Comparison of ENCODE assay signal across 4 cellular contexts in the genomic region with DNA sequence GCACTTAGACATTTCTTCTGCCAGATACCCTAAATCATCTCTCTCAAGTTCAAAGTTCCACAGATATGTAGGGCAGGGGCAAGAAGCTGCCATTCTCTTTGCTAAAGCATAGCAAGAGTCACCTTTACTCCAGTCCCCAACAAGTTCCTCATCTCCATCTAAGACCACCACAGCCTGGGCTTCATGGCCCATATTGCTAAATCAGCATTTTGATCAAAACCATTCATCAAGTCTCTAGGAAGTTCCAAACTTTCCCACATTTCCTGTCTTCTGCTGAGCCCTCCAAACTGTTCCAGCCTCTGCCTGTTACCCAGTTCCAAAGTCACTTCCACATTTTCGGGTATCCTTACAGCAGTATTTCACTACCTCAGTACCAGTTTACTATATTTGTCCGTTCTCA. TPM values are rescaled to one million over a fixed set of nuclear protein-coding genes. Genes with fewer than 3 reads are reported as not detected.
A peak's percentile ranks its signal among the peaks of the same experiment; 100 is the strongest.
DNase-seq lines count a peak whose midpoint lies in the region; ATAC-seq, FAIRE-seq and TF ChIP-seq lines count a peak whose summit lies in the region.
"Not testable (repeated sequence)": the region's sequence is repeated elsewhere in the genome, so short reads cannot be mapped to it uniquely, and the experiment has no call there.

No MANE protein-coding gene starts in this region.

- not testable (repeated sequence) for H3K79me2 ChIP-seq in K562 (ENCODE audit: control insufficient read depth, insufficient read depth, low read length)

- not testable (repeated sequence) for H3K4me1 ChIP-seq in A549; K562 (replicated peaks in 1 of 2; ENCODE audit: control insufficient read depth in 2 of 2, insufficient read depth in 2 of 2, low read length in 2 of 2)

- not testable (repeated sequence) for H3K36me3 ChIP-seq in K562 (ENCODE audit: control insufficient read depth, insufficient read depth, low read length)

- not testable (repeated sequence) for H3K4me1 Mint-ChIP-seq in endothelial cell (ENCODE audit: unreplicated experiment)

- not testable (repeated sequence) for TF ChIP-seq RAD21 in A549 (conservative IDR thresholded peaks at IDR 0.05 in 1 of 2, IDR thresholded peaks at IDR 0.05 in 1 of 2); K562 (CRISPR knock-in tag; conservative IDR thresholded peaks at IDR 0.05 in 1 of 2, IDR thresholded peaks at IDR 0.05 in 1 of 2)

- CTCF ChIA-PET in A549 (lab: Yijun Ruan, JAX); K562 (lab: Yijun Ruan, JAX; ENCODE audit: low intra/inter-chr PET ratio): not testable (repeated sequence)

- TF ChIP-seq EP300 in A549 (IDR thresholded peaks at IDR 0.05); K562 (IDR thresholded peaks at IDR 0.05; ENCODE audit: low read length): not testable (repeated sequence)

- POLR2A ChIA-PET in A549 (lab: Yijun Ruan, JAX); K562 (lab: Yijun Ruan, JAX): not testable (repeated sequence)

- in situ Hi-C loops in K562 (cut with MboI), result not testable (repeated sequence)

- H3K36me3 Mint-ChIP-seq in endothelial cell (ENCODE audit: low read depth, unreplicated experiment), result peaks cover 96% of the 10 kb centered on the region

- not testable (repeated sequence) for H3K27me3 ChIP-seq in K562 (ENCODE audit: control insufficient read depth in 2 of 2, insufficient read depth in 2 of 2, low read length in 2 of 2)

- DNase-seq in A549 (ENCODE audit: low read depth in 1 of 2, low spot score in 1 of 2); K562 (ENCODE audit: extremely low read depth in 1 of 4, low spot score in 3 of 4); endothelial cell (ENCODE audit: low spot score): not testable (repeated sequence)
- peak; percentile 12 for DNase-seq in mesenteric fat pad (ENCODE audit: low spot score)

- H3K27me3 Mint-ChIP-seq in endothelial cell (ENCODE audit: unreplicated experiment), result not testable (repeated sequence)

- TF ChIP-seq CTCF in A549 (IDR thresholded peaks at IDR 0.05); K562 (IDR thresholded peaks at IDR 0.05 in 2 of 3, conservative IDR thresholded peaks at IDR 0.05 in 1 of 3; ENCODE audit: insufficient read depth in 2 of 3, low read depth in 1 of 3, low read length in 3 of 3); endothelial cell (IDR thresholded peaks at IDR 0.05; ENCODE audit: unreplicated experiment): not testable (repeated sequence)

- not testable (repeated sequence) for H2AFZ ChIP-seq in K562 (ENCODE audit: low read depth, low read length)

- BruUV-seq in K562 (replicated peaks; lab: Mats Ljungman, UMichigan), result not testable (repeated sequence)

- not testable (repeated sequence) for H4K20me1 ChIP-seq in K562 (replicated peaks; ENCODE audit: control insufficient read depth, insufficient read depth, low read length)

- not testable (repeated sequence) for TF ChIP-seq POLR2A in A549 (IDR thresholded peaks at IDR 0.05; ENCODE audit: low read length); K562 (conservative IDR thresholded peaks at IDR 0.05)

- not testable (repeated sequence) for H3K27ac ChIP-seq in A549; K562 (ENCODE audit: extremely low read depth, low read depth, low read length)

- H3K9me3 ChIP-seq in A549, result peaks cover 82% of the 10 kb centered on the region
- not testable (repeated sequence) for H3K9me3 ChIP-seq in K562 (replicated peaks; ENCODE audit: control insufficient read depth, insufficient read depth, low read depth, low read length)

- peaks cover 11% of the 10 kb centered on the region for H3K9me3 Mint-ChIP-seq in endothelial cell (ENCODE audit: unreplicated experiment)

- WGBS in A549 (ENCODE audit: missing lambda C conversion rate), result 60% methylated on average over 2 of the region's 2 CpGs
- 0% methylated on average over 2 of the region's 2 CpGs for WGBS in K562 (ENCODE audit: insufficient coverage, low coverage, missing lambda C conversion rate)

- not testable (repeated sequence) for ATAC-seq in A549, K562

- peak overlapping the region; percentile 74 for H3K4me3 Mint-ChIP-seq in endothelial cell (ENCODE audit: unreplicated experiment)

- H3K4me2 ChIP-seq in A549; K562 (ENCODE audit: insufficient read depth, low read length): not testable (repeated sequence)

- intact Hi-C loops in K562 (cut with micrococcal nuclease), result not testable (repeated sequence)

- not testable (repeated sequence) for H3K27ac Mint-ChIP-seq in endothelial cell (ENCODE audit: unreplicated experiment)

- H3K4me3 ChIP-seq in A549, K562: not testable (repeated sequence)

- not testable (repeated sequence) for H3K9me1 ChIP-seq in K562 (ENCODE audit: control insufficient read depth, insufficient read depth, low read length)

- not testable (repeated sequence) for FAIRE-seq in A549 (lab: Jason Lieb, UNC); K562 (lab: Jason Lieb, UNC)

- not testable (repeated sequence) for H3K9ac ChIP-seq in K562 (ENCODE audit: insufficient read depth in 1 of 2, low read depth in 2 of 2, low read length in 2 of 2)

RNA-seq across cellular contexts. Expression of gene TRAPPC2B, which starts 11.3 kb away (rescaled TPM):
- polyA plus RNA-seq in A549 (2011; rRNA removed) (25.1 and 27.8 TPM in 2 replicates), A549 (2017; fragmentation: RNase III; extraction: RNeasy Plus Mini Kit Qiagen cat#74134 plus additional on column Dnase treatment) (12.2 to 15.7 TPM (median 14.5 TPM) in 3 replicates), K562 (2011; rRNA removed) (7.0 and 10.5 TPM in 2 replicates), K562 (2014; fragmentation: Illumina TruSeq; extraction: Trizol) (5.0 and 5.2 TPM in 2 replicates), K562 (2014; fragmentation: Nextera tagmentation; extraction: Ambion mirVana) (10 to 100 TPM; 13.1 to 20.4 TPM), K562 (2014; rRNA removed) (4.0 and 4.6 TPM in 2 replicates)
- 12.2 and 12.4 TPM in 2 replicates for polyA plus RNA-seq in A549 (2012; cell fraction: cytosol; rRNA removed)
- polyA plus RNA-seq in A549 (2012; cell fraction: nucleus; rRNA removed), result 6.4 and 9.2 TPM in 2 replicates
- 7.9 and 10.6 TPM in 2 replicates for polyA minus RNA-seq in A549 (2011; rRNA and poly(A)+ RNA removed)
- total RNA-seq in K562 (2011; cell fraction: chromatin; rRNA removed; ENCODE audit: low replicate concordance), result 2.1 and 3.5 TPM in 2 replicates
- 2.2 and 3.6 TPM in 2 replicates for total RNA-seq in K562 (2011; cell fraction: nucleolus; rRNA removed)
- 2.6 and 3.2 TPM in 2 replicates for total RNA-seq in K562 (2011; cell fraction: nucleoplasm; rRNA removed)
- total RNA-seq in K562 (2014; rRNA removed) (2.8 and 3.4 TPM in 2 replicates), K562 (2014; rRNA removed; fragmentation: Illumina TruSeq; extraction: Trizol) (4.4 and 5.4 TPM in 2 replicates), K562 (2015; rRNA removed; fragmentation: Illumina TruSeq; extraction: Trizol) (3.3 and 3.5 TPM in 2 replicates), K562 (2021) (1.8 and 2.2 TPM in 2 replicates), endothelial cell (ENCODE audit: unreplicated experiment) (13.0 TPM), mesenteric fat pad (10.3 TPM)
- polyA plus RNA-seq in K562 (2011; cell fraction: cytosol; rRNA removed), result 8.3 and 8.7 TPM in 2 replicates
- 1.9 and 2.6 TPM in 2 replicates for polyA plus RNA-seq in K562 (2011; cell fraction: nucleus; rRNA removed)
- polyA plus RNA-seq in K562 (2012), result 4.1 and 6.2 TPM in 2 replicates
- polyA minus RNA-seq in K562 (2011; rRNA and poly(A)+ RNA removed), result 1.9 and 2.7 TPM in 2 replicates
- polyA minus RNA-seq in K562 (2011; cell fraction: cytosol; rRNA and poly(A)+ RNA removed), result 3.1 TPM in 1 of 2 replicates, not detected in the other
- polyA minus RNA-seq in K562 (2011; cell fraction: nucleus; rRNA and poly(A)+ RNA removed), result 0.94 and 1.3 TPM in 2 replicates

RNA-seq across cellular contexts. Expression of gene ZNF547, which starts 11.3 kb away (rescaled TPM):
- polyA plus RNA-seq in A549 (2011; rRNA removed) (2.9 TPM in 2 replicates), A549 (2017; fragmentation: RNase III; extraction: RNeasy Plus Mini Kit Qiagen cat#74134 plus additional on column Dnase treatment) (1.7 to 2.1 TPM (median 2.0 TPM) in 3 replicates), K562 (2011; rRNA removed) (0.96 and 1.0 TPM in 2 replicates), K562 (2014; fragmentation: Illumina TruSeq; extraction: Trizol) (0.19 and 0.37 TPM in 2 replicates), K562 (2014; fragmentation: Nextera tagmentation; extraction: Ambion mirVana) (under 1 TPM; 0.27 to 0.30 TPM), K562 (2014; rRNA removed) (0.03 and 0.07 TPM in 2 replicates)
- 0.36 and 0.52 TPM in 2 replicates for polyA plus RNA-seq in A549 (2012; cell fraction: cytosol; rRNA removed)
- 0.73 and 1.0 TPM in 2 replicates for polyA plus RNA-seq in A549 (2012; cell fraction: nucleus; rRNA removed)
- polyA minus RNA-seq in A549 (2011; rRNA and poly(A)+ RNA removed), result 3.4 and 10.5 TPM in 2 replicates
- 2.5 and 4.6 TPM in 2 replicates for total RNA-seq in K562 (2011; cell fraction: chromatin; rRNA removed; ENCODE audit: low replicate concordance)
- total RNA-seq in K562 (2011; cell fraction: nucleolus; rRNA removed), result 1.0 and 2.0 TPM in 2 replicates
- 2.0 and 2.1 TPM in 2 replicates for total RNA-seq in K562 (2011; cell fraction: nucleoplasm; rRNA removed)
- total RNA-seq in K562 (2014; rRNA removed) (0.09 and 0.41 TPM in 2 replicates), K562 (2014; rRNA removed; fragmentation: Illumina TruSeq; extraction: Trizol) (0.35 and 0.51 TPM in 2 replicates), K562 (2015; rRNA removed; fragmentation: Illumina TruSeq; extraction: Trizol) (0.30 and 0.40 TPM in 2 replicates), K562 (2021) (0.16 and 0.51 TPM in 2 replicates), endothelial cell (ENCODE audit: unreplicated experiment) (4.8 TPM), mesenteric fat pad (2.2 TPM)
- polyA plus RNA-seq in K562 (2011; cell fraction: cytosol; rRNA removed), result 0.24 and 0.31 TPM in 2 replicates
- 0.84 and 1.00 TPM in 2 replicates for polyA plus RNA-seq in K562 (2011; cell fraction: nucleus; rRNA removed)
- polyA plus RNA-seq in K562 (2012), result 0.33 and 0.36 TPM in 2 replicates
- 0.81 and 1.1 TPM in 2 replicates for polyA minus RNA-seq in K562 (2011; rRNA and poly(A)+ RNA removed)
- not detected in 2 replicates for polyA minus RNA-seq in K562 (2011; cell fraction: cytosol; rRNA and poly(A)+ RNA removed)
- 0.81 and 2.3 TPM in 2 replicates for polyA minus RNA-seq in K562 (2011; cell fraction: nucleus; rRNA and poly(A)+ RNA removed)

RNA-seq across cellular contexts. Expression of gene ZNF548, which starts 15.0 kb away (rescaled TPM):
- polyA plus RNA-seq in A549 (2011; rRNA removed) (9.6 and 11.3 TPM in 2 replicates), A549 (2017; fragmentation: RNase III; extraction: RNeasy Plus Mini Kit Qiagen cat#74134 plus additional on column Dnase treatment) (6.4 to 8.4 TPM (median 7.4 TPM) in 3 replicates), K562 (2011; rRNA removed) (6.2 and 8.7 TPM in 2 replicates), K562 (2014; fragmentation: Illumina TruSeq; extraction: Trizol) (3.0 and 3.6 TPM in 2 replicates), K562 (2014; fragmentation: Nextera tagmentation; extraction: Ambion mirVana) (1 to 10 TPM; 1.5 to 2.7 TPM), K562 (2014; rRNA removed) (3.2 and 5.0 TPM in 2 replicates)
- 3.4 and 5.1 TPM in 2 replicates for polyA plus RNA-seq in A549 (2012; cell fraction: cytosol; rRNA removed)
- polyA plus RNA-seq in A549 (2012; cell fraction: nucleus; rRNA removed), result 4.7 and 11.0 TPM in 2 replicates
- polyA minus RNA-seq in A549 (2011; rRNA and poly(A)+ RNA removed), result 18.7 and 24.9 TPM in 2 replicates
- 18.0 and 22.2 TPM in 2 replicates for total RNA-seq in K562 (2011; cell fraction: chromatin; rRNA removed; ENCODE audit: low replicate concordance)
- total RNA-seq in K562 (2011; cell fraction: nucleolus; rRNA removed), result 12.4 and 12.5 TPM in 2 replicates
- total RNA-seq in K562 (2011; cell fraction: nucleoplasm; rRNA removed), result 15.3 and 21.1 TPM in 2 replicates
- total RNA-seq in K562 (2014; rRNA removed) (4.0 and 5.0 TPM in 2 replicates), K562 (2014; rRNA removed; fragmentation: Illumina TruSeq; extraction: Trizol) (5.4 and 6.0 TPM in 2 replicates), K562 (2015; rRNA removed; fragmentation: Illumina TruSeq; extraction: Trizol) (4.6 and 5.8 TPM in 2 replicates), K562 (2021) (3.8 and 4.5 TPM in 2 replicates), endothelial cell (ENCODE audit: unreplicated experiment) (26.1 TPM), mesenteric fat pad (13.9 TPM)
- 5.3 TPM in 2 replicates for polyA plus RNA-seq in K562 (2011; cell fraction: cytosol; rRNA removed)
- 8.8 and 12.6 TPM in 2 replicates for polyA plus RNA-seq in K562 (2011; cell fraction: nucleus; rRNA removed)
- polyA plus RNA-seq in K562 (2012), result 3.4 and 5.0 TPM in 2 replicates
- 11.9 and 13.2 TPM in 2 replicates for polyA minus RNA-seq in K562 (2011; rRNA and poly(A)+ RNA removed)
- polyA minus RNA-seq in K562 (2011; cell fraction: cytosol; rRNA and poly(A)+ RNA removed), result 2.9 and 3.1 TPM in 2 replicates
- 7.1 and 10.1 TPM in 2 replicates for polyA minus RNA-seq in K562 (2011; cell fraction: nucleus; rRNA and poly(A)+ RNA removed)

RNA-seq across cellular contexts. Expression of gene ZNF304, which starts 23.6 kb away (rescaled TPM):
- polyA plus RNA-seq in A549 (2011; rRNA removed), result 4.8 and 5.5 TPM in 2 replicates
- 0.94 and 1.3 TPM in 2 replicates for polyA plus RNA-seq in A549 (2012; cell fraction: cytosol; rRNA removed)
- 0.91 and 1.3 TPM in 2 replicates for polyA plus RNA-seq in A549 (2012; cell fraction: nucleus; rRNA removed)
- polyA plus RNA-seq in A549 (2017; fragmentation: RNase III; extraction: RNeasy Plus Mini Kit Qiagen cat#74134 plus additional on column Dnase treatment), result 2.1 to 2.3 TPM (median 2.3 TPM) in 3 replicates
- 9.0 and 10.3 TPM in 2 replicates for polyA minus RNA-seq in A549 (2011; rRNA and poly(A)+ RNA removed)
- total RNA-seq in K562 (2011; cell fraction: chromatin; rRNA removed; ENCODE audit: low replicate concordance), result 9.8 and 12.0 TPM in 2 replicates
- 7.0 and 8.8 TPM in 2 replicates for total RNA-seq in K562 (2011; cell fraction: nucleolus; rRNA removed)
- 7.7 and 8.0 TPM in 2 replicates for total RNA-seq in K562 (2011; cell fraction: nucleoplasm; rRNA removed)
- 2.3 and 3.6 TPM in 2 replicates for total RNA-seq in K562 (2014; rRNA removed)
- 4.5 and 5.2 TPM in 2 replicates for total RNA-seq in K562 (2014; rRNA removed; fragmentation: Illumina TruSeq; extraction: Trizol)
- 3.6 and 4.2 TPM in 2 replicates for total RNA-seq in K562 (2015; rRNA removed; fragmentation: Illumina TruSeq; extraction: Trizol)
- 3.6 and 4.2 TPM in 2 replicates for total RNA-seq in K562 (2021)
- 4.3 and 5.5 TPM in 2 replicates for polyA plus RNA-seq in K562 (2011; rRNA removed)
- polyA plus RNA-seq in K562 (2011; cell fraction: cytosol; rRNA removed), result 2.3 and 3.4 TPM in 2 replicates
- polyA plus RNA-seq in K562 (2011; cell fraction: nucleus; rRNA removed), result 5.8 and 7.7 TPM in 2 replicates
- polyA plus RNA-seq in K562 (2012), result 3.2 and 3.4 TPM in 2 replicates
- 3.3 and 3.4 TPM in 2 replicates for polyA plus RNA-seq in K562 (2014; fragmentation: Illumina TruSeq; extraction: Trizol)
- 1 to 10 TPM in 1 of 2 experiments, under 1 TPM in 1; 0.82 to 1.0 TPM for polyA plus RNA-seq in K562 (2014; fragmentation: Nextera tagmentation; extraction: Ambion mirVana)
- polyA plus RNA-seq in K562 (2014; rRNA removed), result 2.0 and 2.1 TPM in 2 replicates
- polyA minus RNA-seq in K562 (2011; rRNA and poly(A)+ RNA removed), result 9.9 and 11.2 TPM in 2 replicates
- polyA minus RNA-seq in K562 (2011; cell fraction: cytosol; rRNA and poly(A)+ RNA removed), result 4.1 and 4.5 TPM in 2 replicates
- 3.1 and 5.0 TPM in 2 replicates for polyA minus RNA-seq in K562 (2011; cell fraction: nucleus; rRNA and poly(A)+ RNA removed)
- 15.7 TPM for total RNA-seq in endothelial cell (ENCODE audit: unreplicated experiment)
- total RNA-seq in mesenteric fat pad, result 7.4 TPM

RNA-seq across cellular contexts. Expression of gene ZNF17, which starts 36.3 kb away (rescaled TPM):
- polyA plus RNA-seq in A549 (2011; rRNA removed) (6.4 and 6.8 TPM in 2 replicates), A549 (2017; fragmentation: RNase III; extraction: RNeasy Plus Mini Kit Qiagen cat#74134 plus additional on column Dnase treatment) (3.8 to 4.1 TPM (median 4.0 TPM) in 3 replicates), K562 (2011; rRNA removed) (6.9 and 7.3 TPM in 2 replicates), K562 (2014; fragmentation: Illumina TruSeq; extraction: Trizol) (5.8 and 6.0 TPM in 2 replicates), K562 (2014; fragmentation: Nextera tagmentation; extraction: Ambion mirVana) (1 to 10 TPM; 5.3 to 6.1 TPM), K562 (2014; rRNA removed) (3.1 and 5.8 TPM in 2 replicates)
- polyA plus RNA-seq in A549 (2012; cell fraction: cytosol; rRNA removed), result 3.4 and 3.7 TPM in 2 replicates
- 2.6 and 2.7 TPM in 2 replicates for polyA plus RNA-seq in A549 (2012; cell fraction: nucleus; rRNA removed)
- polyA minus RNA-seq in A549 (2011; rRNA and poly(A)+ RNA removed), result 17.6 and 32.9 TPM in 2 replicates
- 28.0 and 43.1 TPM in 2 replicates for total RNA-seq in K562 (2011; cell fraction: chromatin; rRNA removed; ENCODE audit: low replicate concordance)
- total RNA-seq in K562 (2011; cell fraction: nucleolus; rRNA removed), result 27.4 and 42.0 TPM in 2 replicates
- 33.1 and 35.2 TPM in 2 replicates for total RNA-seq in K562 (2011; cell fraction: nucleoplasm; rRNA removed)
- total RNA-seq in K562 (2014; rRNA removed) (7.7 and 8.0 TPM in 2 replicates), K562 (2014; rRNA removed; fragmentation: Illumina TruSeq; extraction: Trizol) (8.6 and 8.9 TPM in 2 replicates), K562 (2015; rRNA removed; fragmentation: Illumina TruSeq; extraction: Trizol) (6.5 and 6.9 TPM in 2 replicates), K562 (2021) (8.3 and 8.6 TPM in 2 replicates), endothelial cell (ENCODE audit: unreplicated experiment) (13.7 TPM), mesenteric fat pad (8.6 TPM)
- polyA plus RNA-seq in K562 (2011; cell fraction: cytosol; rRNA removed), result 1.8 and 3.0 TPM in 2 replicates
- polyA plus RNA-seq in K562 (2011; cell fraction: nucleus; rRNA removed), result 10.3 and 14.2 TPM in 2 replicates
- 3.0 and 3.4 TPM in 2 replicates for polyA plus RNA-seq in K562 (2012)
- polyA minus RNA-seq in K562 (2011; rRNA and poly(A)+ RNA removed), result 16.8 and 21.7 TPM in 2 replicates
- 4.3 and 6.3 TPM in 2 replicates for polyA minus RNA-seq in K562 (2011; cell fraction: cytosol; rRNA and poly(A)+ RNA removed)
- 22.3 and 38.7 TPM in 2 replicates for polyA minus RNA-seq in K562 (2011; cell fraction: nucleus; rRNA and poly(A)+ RNA removed)
